8 cellular contexts compared by ENCODE assay signal in genomic region chr6:56764081-56764566, GRCh38.
DNase-seq lines count a peak whose midpoint lies in the region; ATAC-seq, FAIRE-seq and TF ChIP-seq lines count a peak whose summit lies in the region.

No MANE protein-coding gene starts in this region.

- H3K4me3 ChIP-seq in RWPE2 (ENCODE audit: severe bottlenecking): no peak overlapping the region
- H3K4me3 ChIP-seq in smooth muscle cell: no peak overlapping the region

- peak; percentile 53 for TF ChIP-seq CTCF in D721Med (IDR thresholded peaks at IDR 0.05; ENCODE audit: insufficient read depth, missing control alignments)
- peak; percentile 64 for TF ChIP-seq CTCF in RWPE2 (IDR thresholded peaks at IDR 0.05; ENCODE audit: poor library complexity, severe bottlenecking)
- peak; percentile 68 for TF ChIP-seq CTCF in foreskin keratinocyte (conservative IDR thresholded peaks at IDR 0.05)
- peak; percentile 17 for TF ChIP-seq CTCF in smooth muscle cell (IDR thresholded peaks at IDR 0.05; ENCODE audit: borderline replicate concordance, insufficient read depth, poor library complexity, severe bottlenecking)

- no peak overlapping the region for H3K4me2 ChIP-seq in smooth muscle cell

- peak; percentile 51 for ATAC-seq in GM19324 (IDR thresholded peaks at IDR 0.05; ENCODE audit: low FRiP score, unreplicated experiment)
- ATAC-seq in HG03175 (IDR thresholded peaks at IDR 0.05; ENCODE audit: unreplicated experiment): peak; percentile 39
- ATAC-seq in RWPE2 (ENCODE audit: low read depth): peak; percentile 56
- ATAC-seq in foreskin keratinocyte: peak; percentile 49

- H3K9me3 ChIP-seq in RWPE2 (ENCODE audit: severe bottlenecking) (no peaks in the 10 kb centered on the region), smooth muscle cell (replicated peaks; ENCODE audit: low read depth) (no peaks in the 10 kb centered on the region)

- peaks cover 3% of the 10 kb centered on the region for H3F3A ChIP-seq in smooth muscle cell (ENCODE audit: low read depth)

- H3K36me3 ChIP-seq in RWPE2 (ENCODE audit: low read depth) (no peaks in the 10 kb centered on the region), smooth muscle cell (ENCODE audit: low read depth) (no peaks in the 10 kb centered on the region)

- whole genome bisulfite sequencing in smooth muscle cell (ENCODE audit: low lambda C conversion rate): 33% methylated on average over 3 of the region's 3 CpGs

- no peaks in the 10 kb centered on the region for H3K27me3 ChIP-seq in RWPE2 (ENCODE audit: insufficient read depth, poor library complexity, severe bottlenecking)
- H3K27me3 ChIP-seq in foreskin keratinocyte: no peaks in the 10 kb centered on the region
- H3K27me3 ChIP-seq in smooth muscle cell (ENCODE audit: low read depth): no peaks in the 10 kb centered on the region

- H2AFZ ChIP-seq in smooth muscle cell (ENCODE audit: low read depth): no peak overlapping the region

- DNase-seq in D721Med (ENCODE audit: insufficient read length, low spot score): no peak
- DNase-seq in RWPE2 (ENCODE audit: low spot score): no peak
- DNase-seq in foreskin keratinocyte: peak in 1 of 2 donors; percentile 57
- DNase-seq in smooth muscle cell (lab: John Stamatoyannopoulos, UW; ENCODE audit: unreplicated experiment): no peak
- DNase-seq in NCI-H1092 (lab: John Stamatoyannopoulos, UW): no peak
- no peak for DNase-seq in stimulated activated CD4-positive, alpha-beta T cell treated with anti-CD3 and anti-CD28 coated beads, Interleukin-4, amount 100 ng/mL, for 24 hours

- H3K9ac ChIP-seq in smooth muscle cell (ENCODE audit: low read depth): no peak overlapping the region

- H4K20me1 ChIP-seq in smooth muscle cell (ENCODE audit: low read depth): peaks cover 5% of the 10 kb centered on the region

- H3K4me1 ChIP-seq in RWPE2 (ENCODE audit: insufficient read depth, poor library complexity, severe bottlenecking) (peaks cover 22% of the 10 kb centered on the region), foreskin keratinocyte (peaks cover 24% of the 10 kb centered on the region), smooth muscle cell (ENCODE audit: low read depth) (peaks cover 22% of the 10 kb centered on the region)

- peaks cover 31% of the 10 kb centered on the region for H3K79me2 ChIP-seq in smooth muscle cell (ENCODE audit: low read depth)

- FAIRE-seq in D721Med (lab: Jason Lieb, UNC): no peak

- H3K27ac ChIP-seq in RWPE2 (ENCODE audit: poor library complexity, severe bottlenecking) (no peak overlapping the region), foreskin keratinocyte (no peak overlapping the region), smooth muscle cell (ENCODE audit: low read depth) (no peak overlapping the region)

Comparison
In these comparisons a context has a peak if more than half of its experiments do, and no peak if none do; other contexts are left out.
1. CTCF ChIP-seq: peak in every context shown above with its lines; median percentile 68 in foreskin keratinocyte; 64 in RWPE2; 53 in D721Med; 17 in smooth muscle cell.